ENCODE assay signal across 9 cellular contexts in the genomic region with DNA sequence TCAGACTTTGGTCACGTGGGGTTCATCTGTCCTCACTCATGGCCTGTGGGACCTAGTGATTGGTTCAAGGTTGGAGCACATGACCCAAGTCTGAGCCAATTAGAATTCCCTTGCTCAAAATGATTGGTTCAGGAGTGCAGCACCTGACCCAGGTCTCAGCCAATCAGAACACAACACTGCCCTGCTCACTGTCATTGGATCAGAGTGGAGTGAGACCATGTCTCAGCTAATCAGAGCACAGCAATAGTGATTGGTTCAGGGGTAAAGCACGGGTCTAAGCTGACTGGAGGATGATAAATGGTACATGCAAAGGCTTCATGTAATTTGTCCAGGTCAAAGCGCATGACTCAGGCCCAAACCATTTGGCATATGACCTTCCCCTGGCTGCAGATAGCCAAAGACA.
DNase-seq lines count a peak whose midpoint lies in the region; ATAC-seq and TF ChIP-seq lines count a peak whose summit lies in the region.
"Had no signal": no experiment of that assay in that cellular context is flagged by ENCODE, and none has a peak within 500 bp of the region (broad histone marks: within the 10 kb centered on the region; RNA-seq: fewer than 3 reads in every experiment).

No MANE protein-coding gene starts in this region.

- no peaks in the 10 kb centered on the region for H3K9me3 ChIP-seq in CD8-positive, alpha-beta memory T cell (ENCODE audit: low read length)
- no peaks in the 10 kb centered on the region for H3K9me3 ChIP-seq in ascending aorta

- POLR2A ChIA-PET in CD8-positive, alpha-beta memory T cell (lab: Charles Lee) = no interaction called here
- POLR2A ChIA-PET in naive thymus-derived CD8-positive, alpha-beta T cell (lab: Charles Lee) = no interaction called here

- peaks cover 78 to 99% (median 94%) of the 10 kb centered on the region in 3 donors for H3K4me1 Mint-ChIP-seq in CD8-positive, alpha-beta memory T cell
- H3K4me1 Mint-ChIP-seq in naive thymus-derived CD8-positive, alpha-beta T cell = peaks cover 38 to 83% (median 74%) of the 10 kb centered on the region in 4 donors

- H3K36me3 Mint-ChIP-seq in CD8-positive, alpha-beta memory T cell = peaks cover 8 to 93% (median 45%) of the 10 kb centered on the region in 3 donors
- peaks cover 0 to 61% (median 12%) of the 10 kb centered on the region in 3 donors for H3K36me3 Mint-ChIP-seq in naive thymus-derived CD8-positive, alpha-beta T cell

- peak in 1 of 2 donors; percentile 19 for ATAC-seq in naive thymus-derived CD8-positive, alpha-beta T cell
- ATAC-seq in HG03045 (IDR thresholded peaks at IDR 0.05; ENCODE audit: unreplicated experiment) (no peak), GM21529 (IDR thresholded peaks at IDR 0.05; ENCODE audit: unreplicated experiment) (no peak)

- intact Hi-C loops in ascending aorta (cut with DNase I) = no loop called here

- H3K4me3 ChIP-seq in CD8-positive, alpha-beta memory T cell (ENCODE audit: low read length) = no peak overlapping the region
- H3K4me3 ChIP-seq in ascending aorta = no peak overlapping the region

- TF ChIP-seq CTCF in ascending aorta (IDR thresholded peaks at IDR 0.05) = no peak

- peaks cover 39% of the 10 kb centered on the region for H3K36me3 ChIP-seq in CD8-positive, alpha-beta memory T cell (ENCODE audit: insufficient read depth, low read length)
- no peaks in the 10 kb centered on the region for H3K36me3 ChIP-seq in ascending aorta

- TF ChIP-seq RAD21 in Ishikawa (IDR thresholded peaks at IDR 0.05; ENCODE audit: low read depth) = no peak

- no peaks in the 10 kb centered on the region for H3K27me3 Mint-ChIP-seq in CD8-positive, alpha-beta memory T cell
- H3K27me3 Mint-ChIP-seq in naive thymus-derived CD8-positive, alpha-beta T cell = no peaks in the 10 kb centered on the region
- H3K27me3 Mint-ChIP-seq: activated naive CD4-positive, alpha-beta T cell treated with anti-CD3 and anti-CD28 coated beads, Interleukin-2, amount 10 ng/mL, durations not matched to agents 7 days and 5 days had no signal

- TF ChIP-seq EP300 in Ishikawa (IDR thresholded peaks at IDR 0.05; ENCODE audit: borderline replicate concordance) = no peak

- H3K4me3 Mint-ChIP-seq in CD8-positive, alpha-beta memory T cell = no peak overlapping the region
- H3K4me3 Mint-ChIP-seq in naive thymus-derived CD8-positive, alpha-beta T cell = no peak overlapping the region
- H3K4me3 Mint-ChIP-seq: activated naive CD4-positive, alpha-beta T cell treated with anti-CD3 and anti-CD28 coated beads, Interleukin-2, amount 10 ng/mL, durations not matched to agents 7 days and 5 days had no signal

- peak overlapping the region in 7 of 8 donors; percentile 15 to 97 (median 37) for H3K27ac Mint-ChIP-seq in CD8-positive, alpha-beta memory T cell
- H3K27ac Mint-ChIP-seq in naive thymus-derived CD8-positive, alpha-beta T cell = peak overlapping the region in 8 of 10 donors; percentile 25 to 99 (median 54)

- no peaks in the 10 kb centered on the region for H3K27me3 ChIP-seq in CD8-positive, alpha-beta memory T cell (ENCODE audit: insufficient read depth, low read length, poor library complexity, severe bottlenecking)
- no peaks in the 10 kb centered on the region for H3K27me3 ChIP-seq in ascending aorta

- H3K4me1 ChIP-seq in CD8-positive, alpha-beta memory T cell (ENCODE audit: insufficient read depth, low read length) = peaks cover 29% of the 10 kb centered on the region
- H3K4me1 ChIP-seq in ascending aorta = peaks cover 27 to 61% of the 10 kb centered on the region in 2 donors

- H3K9me3 Mint-ChIP-seq in CD8-positive, alpha-beta memory T cell = no peaks in the 10 kb centered on the region
- H3K9me3 Mint-ChIP-seq in naive thymus-derived CD8-positive, alpha-beta T cell = no peaks in the 10 kb centered on the region
- H3K9me3 Mint-ChIP-seq: activated naive CD4-positive, alpha-beta T cell treated with anti-CD3 and anti-CD28 coated beads, Interleukin-2, amount 10 ng/mL, durations not matched to agents 7 days and 5 days had no signal

- DNase-seq in CD8-positive, alpha-beta memory T cell = no peak
- DNase-seq in ascending aorta (ENCODE audit: low spot score in 2 of 2) = no peak
- no peak for DNase-seq in naive thymus-derived CD8-positive, alpha-beta T cell
- no peak for DNase-seq in NCI-H187 treated with DMSO at 0.1 percent for 48 hours (lab: John Stamatoyannopoulos, UW)
- DNase-seq in stimulated activated naive CD4-positive, alpha-beta T cell treated with Interleukin-2 at 50 U/mL for 16 hours (lab: John Stamatoyannopoulos, UW) = no peak
- DNase-seq: activated naive CD4-positive, alpha-beta T cell treated with anti-CD3 and anti-CD28 coated beads, Interleukin-2, amount 10 ng/mL, durations not matched to agents 7 days and 5 days had no signal

- CTCF ChIA-PET in CD8-positive, alpha-beta memory T cell (lab: Charles Lee) = interaction anchor here (1.4 kb wide), 1 partner anchor 27 kb away, joined by 3 read pairs; no protein-coding TSS in a partner anchor

- no peak overlapping the region for H3K27ac ChIP-seq in CD8-positive, alpha-beta memory T cell (ENCODE audit: low read depth, low read length)
- H3K27ac ChIP-seq in ascending aorta = peak overlapping the region; percentile 90 to 97

TF ChIP-seq in Ishikawa, 13 proteins besides CTCF, POLR2A, EP300 and RAD21:
- no peak for TF ChIP-seq TAF1 (IDR thresholded peaks at IDR 0.05; ENCODE audit: low read depth)
- TF ChIP-seq, protein P1, sequence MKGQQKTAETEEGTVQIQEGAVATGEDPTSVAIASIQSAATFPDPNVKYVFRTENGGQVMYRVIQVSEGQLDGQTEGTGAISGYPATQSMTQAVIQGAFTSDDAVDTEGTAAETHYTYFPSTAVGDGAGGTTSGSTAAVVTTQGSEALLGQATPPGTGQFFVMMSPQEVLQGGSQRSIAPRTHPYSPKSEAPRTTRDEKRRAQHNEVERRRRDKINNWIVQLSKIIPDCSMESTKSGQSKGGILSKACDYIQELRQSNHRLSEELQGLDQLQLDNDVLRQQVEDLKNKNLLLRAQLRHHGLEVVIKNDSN (IDR thresholded peaks at IDR 0.05) = peak; percentile 90
